ENCODE assay signal across 10 cellular contexts in genomic region chr1:51506537-51506936, GRCh38. TPM values are rescaled to one million over a fixed set of nuclear protein-coding genes. Genes with fewer than 3 reads are reported as not detected.
DNase-seq lines count a peak whose midpoint lies in the region; ATAC-seq and TF ChIP-seq lines count a peak whose summit lies in the region.
"Had no signal": no experiment of that assay in that cellular context is flagged by ENCODE, and none has a peak within 500 bp of the region (broad histone marks: within the 10 kb centered on the region; RNA-seq: fewer than 3 reads in every experiment).

No MANE protein-coding gene starts in this region.

- H3K4me3 ChIP-seq in OCI-LY3 (ENCODE audit: low read length) (peak overlapping the region; percentile 49), gastroesophageal sphincter (peak overlapping the region; percentile 6 to 26), thoracic aorta (peak overlapping the region; percentile 40), Peyer's patch (no peak overlapping the region), HAP-1 (no peak overlapping the region)
- H3K4me3 ChIP-seq: BLaER1, thyroid gland had no signal

- H3K4me3 Mint-ChIP-seq in activated CD4-positive, alpha-beta T cell treated with anti-CD3 and anti-CD28 coated beads, Interleukin-2, amount 10 ng/mL, durations not matched to agents 24 days and 14 days: no peak overlapping the region

- no peaks in the 10 kb centered on the region for H3K9me3 Mint-ChIP-seq in activated CD4-positive, alpha-beta T cell treated with anti-CD3 and anti-CD28 coated beads, Interleukin-2, amount 10 ng/mL, durations not matched to agents 24 days and 14 days

- H3K27ac Mint-ChIP-seq in activated CD4-positive, alpha-beta T cell treated with anti-CD3 and anti-CD28 coated beads, Interleukin-2, amount 10 ng/mL, durations not matched to agents 24 days and 14 days: peak overlapping the region; percentile 56

- H3K36me3 ChIP-seq in OCI-LY3 (replicated peaks; ENCODE audit: low read depth, low read length): peaks cover 27% of the 10 kb centered on the region
- peaks cover 0 to 5% of the 10 kb centered on the region in 2 donors for H3K36me3 ChIP-seq in gastroesophageal sphincter
- H3K36me3 ChIP-seq in thoracic aorta: no peaks in the 10 kb centered on the region
- no peaks in the 10 kb centered on the region for H3K36me3 ChIP-seq in Peyer's patch
- peaks cover 7% of the 10 kb centered on the region for H3K36me3 ChIP-seq in HAP-1 (replicated peaks)
- H3K36me3 ChIP-seq: thyroid gland had no signal

- WGBS in gastroesophageal sphincter (ENCODE audit: low coverage in 1 of 2), 2 donors: 15 to 23% methylated on average over 3 of the region's 3 CpGs

- peaks cover 96% of the 10 kb centered on the region for H3K79me2 ChIP-seq in OCI-LY3 (ENCODE audit: low read length)

- intact Hi-C loops in activated CD4-positive, alpha-beta T cell treated with anti-CD3 and anti-CD28 coated beads, Interleukin-2, amount 10 ng/mL, durations not matched to agents 24 days and 14 days (cut with micrococcal nuclease): no loop called here

- H3K4me2 ChIP-seq in OCI-LY3 (ENCODE audit: low read length): peak overlapping the region; percentile 69
- H3K4me2 ChIP-seq: BLaER1 had no signal

- TF ChIP-seq POLR2A in gastroesophageal sphincter (IDR thresholded peaks at IDR 0.05) (no peak), Peyer's patch (IDR thresholded peaks at IDR 0.05) (no peak)

- no peak for DNase-seq in activated CD4-positive, alpha-beta T cell treated with anti-CD3 and anti-CD28 coated beads, Interleukin-2, amount 10 ng/mL, durations not matched to agents 24 days and 14 days
- DNase-seq in activated CD4-positive, alpha-beta T cell treated with anti-CD3 and anti-CD28 coated beads for 4 hours: no peak
- DNase-seq in thoracic aorta (ENCODE audit: low spot score): no peak
- DNase-seq in Peyer's patch: no peak
- DNase-seq in HAP-1 (ENCODE audit: low spot score in 2 of 2): no peak

- TF ChIP-seq EP300 in gastroesophageal sphincter (IDR thresholded peaks at IDR 0.05): no peak

- H3K9ac ChIP-seq in OCI-LY3 (ENCODE audit: low read length): peak overlapping the region; percentile 59
- H3K9ac ChIP-seq: BLaER1 had no signal

- H3K4me1 ChIP-seq in OCI-LY3 (ENCODE audit: low read length) (peaks cover 62% of the 10 kb centered on the region), gastroesophageal sphincter (peaks cover 12 to 63% (median 17%) of the 10 kb centered on the region in 3 donors), thoracic aorta (ENCODE audit: control insufficient read depth in 1 of 2, low read depth in 2 of 2) (peaks cover 18 to 37% of the 10 kb centered on the region in 2 donors), Peyer's patch (peaks cover 0 to 17% (median 3%) of the 10 kb centered on the region in 4 donors), HAP-1 (peaks cover 23% of the 10 kb centered on the region)

- peak overlapping the region; percentile 85 for H3K27ac ChIP-seq in OCI-LY3 (ENCODE audit: low read length)
- peak overlapping the region in 2 of 4 donors; percentile 12 to 47 for H3K27ac ChIP-seq in gastroesophageal sphincter
- no peak overlapping the region for H3K27ac ChIP-seq in thoracic aorta
- H3K27ac ChIP-seq in Peyer's patch: no peak overlapping the region
- H3K27ac ChIP-seq: BLaER1, thyroid gland had no signal

- H4K20me1 ChIP-seq in OCI-LY3 (ENCODE audit: insufficient read depth, low read length): no peaks in the 10 kb centered on the region

- no peaks in the 10 kb centered on the region for H3K9me3 ChIP-seq in OCI-LY3 (ENCODE audit: insufficient read depth, low read length)
- no peaks in the 10 kb centered on the region for H3K9me3 ChIP-seq in gastroesophageal sphincter
- H3K9me3 ChIP-seq in thoracic aorta: no peaks in the 10 kb centered on the region
- H3K9me3 ChIP-seq in Peyer's patch: no peaks in the 10 kb centered on the region
- no peaks in the 10 kb centered on the region; the same call in 1 of the 2 replicates for H3K9me3 ChIP-seq in HAP-1
- H3K9me3 ChIP-seq: thyroid gland had no signal

- no peak overlapping the region for H2AFZ ChIP-seq in OCI-LY3 (ENCODE audit: low read depth, low read length)

- TF ChIP-seq CTCF in OCI-LY3 (IDR thresholded peaks at IDR 0.05; ENCODE audit: low read depth, low read length) (no peak), gastroesophageal sphincter (IDR thresholded peaks at IDR 0.05) (no peak), thoracic aorta (IDR thresholded peaks at IDR 0.05) (no peak), Peyer's patch (IDR thresholded peaks at IDR 0.05) (no peak)

- ATAC-seq in gastroesophageal sphincter (peak; percentile 34), thoracic aorta (ENCODE audit: insufficient number of reproducible peaks, low FRiP score, low read depth) (no peak), GM18909 (IDR thresholded peaks at IDR 0.05; ENCODE audit: poor library complexity, unreplicated experiment) (no peak)

- peaks cover 22% of the 10 kb centered on the region for H3K4me1 Mint-ChIP-seq in activated CD4-positive, alpha-beta T cell treated with anti-CD3 and anti-CD28 coated beads, Interleukin-2, amount 10 ng/mL, durations not matched to agents 24 days and 14 days

- in situ Hi-C loops in HAP-1 (cut with MboI; ENCODE audit: low sequenced_read_pairs): no loop called here

- no peaks in the 10 kb centered on the region for H3K27me3 Mint-ChIP-seq in activated CD4-positive, alpha-beta T cell treated with anti-CD3 and anti-CD28 coated beads, Interleukin-2, amount 10 ng/mL, durations not matched to agents 24 days and 14 days

- H3K36me3 Mint-ChIP-seq in activated CD4-positive, alpha-beta T cell treated with anti-CD3 and anti-CD28 coated beads, Interleukin-2, amount 10 ng/mL, durations not matched to agents 24 days and 14 days (ENCODE audit: low read depth): peaks cover 29% of the 10 kb centered on the region

- H3K27me3 ChIP-seq in OCI-LY3 (ENCODE audit: low read depth, low read length) (no peaks in the 10 kb centered on the region), gastroesophageal sphincter (no peaks in the 10 kb centered on the region), thoracic aorta (replicated peaks; ENCODE audit: insufficient read depth) (no peaks in the 10 kb centered on the region), Peyer's patch (no peaks in the 10 kb centered on the region), HAP-1 (ENCODE audit: low read depth) (no peaks in the 10 kb centered on the region)
- H3K27me3 ChIP-seq: BLaER1, thyroid gland had no signal

RNA-seq across cellular contexts. Expression of gene EPS15, which starts 12.5 kb away (rescaled TPM):
- total RNA-seq in activated CD4-positive, alpha-beta T cell treated with anti-CD3 and anti-CD28 coated beads, Interleukin-2, amount 10 ng/mL, durations not matched to agents 24 days and 14 days: 55.0 and 62.6 TPM in 2 replicates
- 100 to 1,000 TPM in 1 of 4 donors, 10 to 100 TPM in 3; 53.5 to 106 (median 74.2) TPM for total RNA-seq in gastroesophageal sphincter
- total RNA-seq in thoracic aorta: 100 to 1,000 TPM; 123 to 197 TPM
- total RNA-seq in Peyer's patch: 100 to 1,000 TPM in 1 of 4 donors, 10 to 100 TPM in 3; 48.9 to 160 (median 65.6) TPM

Comparison
In these comparisons a context has a peak if more than half of its experiments do, and no peak if none do; other contexts are left out.
1. H3K4me3 ChIP-seq: peak in OCI-LY3 (single experiment), gastroesophageal sphincter (2 of 2) and thoracic aorta (single experiment); none in Peyer's patch (0 of 4) and HAP-1 (single experiment).